9 cellular contexts compared by ENCODE assay signal in genomic region chr7:111029574-111030357, GRCh38.
DNase-seq lines count a peak whose midpoint lies in the region; ATAC-seq and TF ChIP-seq lines count a peak whose summit lies in the region.
"Had no signal": no experiment of that assay in that cellular context is flagged by ENCODE, and none has a peak within 500 bp of the region (broad histone marks: within the 10 kb centered on the region; RNA-seq: fewer than 3 reads in every experiment).

No MANE protein-coding gene starts in this region.

- H3K9me3 Mint-ChIP-seq in MCF 10A (ENCODE audit: unreplicated experiment), result no peaks in the 10 kb centered on the region
- no peaks in the 10 kb centered on the region for H3K9me3 Mint-ChIP-seq in activated CD8-positive, alpha-beta T cell treated with anti-CD3 and anti-CD28 coated beads for 36 hours
- no peaks in the 10 kb centered on the region for H3K9me3 Mint-ChIP-seq in endothelial cell (ENCODE audit: unreplicated experiment)

- POLR2A ChIA-PET in MCF 10A (lab: Yijun Ruan, JAX), result interaction anchor here (0.6 to 1.7 kb wide), 4 partner anchors 12 to 589 kb away, joined by 3 to 7 read pairs (median 4); no protein-coding TSS in a partner anchor
- POLR2A ChIA-PET in activated CD8-positive, alpha-beta T cell treated with anti-CD3 and anti-CD28 coated beads for 36 hours (lab: Charles Lee), result interaction anchor here (0.6 to 3.0 kb wide), 11 partner anchors 9 to 62 kb away, joined by 3 to 24 read pairs (median 6); partner anchors contain the start of gene LRRN3

- TF ChIP-seq RAD21 in liver (IDR thresholded peaks at IDR 0.05), result peak in 1 of 2 donors; percentile 7

- CTCF ChIA-PET in MCF 10A (lab: Yijun Ruan, JAX), result interaction anchor here (1.3 kb wide), 1 partner anchor 80 kb away, joined by 5 read pairs; no protein-coding TSS in a partner anchor
- CTCF ChIA-PET in activated CD8-positive, alpha-beta T cell treated with anti-CD3 and anti-CD28 coated beads for 36 hours (lab: Charles Lee), result interaction anchor here (0.9 to 2.8 kb wide), 10 partner anchors 17 to 69 kb away, joined by 3 to 14 read pairs (median 6); partner anchors contain the start of gene LRRN3

- DNase-seq in MCF 10A (ENCODE audit: unreplicated experiment) (peak; percentile 46), breast epithelium (ENCODE audit: low spot score in 2 of 2) (no peak), NCI-H2196 (lab: John Stamatoyannopoulos, UW; ENCODE audit: unreplicated experiment) (no peak), endothelial cell (ENCODE audit: low spot score) (no peak), NCI-H2081 (lab: John Stamatoyannopoulos, UW) (no peak)
- DNase-seq in activated CD8-positive, alpha-beta T cell treated with anti-CD3 and anti-CD28 coated beads for 36 hours, result peak; percentile 78
- DNase-seq: pancreas had no signal

- WGBS in liver, result 16% methylated on average over 1 of the region's 1 CpG

- H3K36me3 Mint-ChIP-seq in MCF 10A (ENCODE audit: insufficient read depth, unreplicated experiment) (no peaks in the 10 kb centered on the region), endothelial cell (ENCODE audit: low read depth, unreplicated experiment) (no peaks in the 10 kb centered on the region)
- peaks cover 4% of the 10 kb centered on the region for H3K36me3 Mint-ChIP-seq in activated CD8-positive, alpha-beta T cell treated with anti-CD3 and anti-CD28 coated beads for 36 hours (ENCODE audit: low read depth)

- peak; percentile 80 for ATAC-seq in HG03378 (IDR thresholded peaks at IDR 0.05; ENCODE audit: unreplicated experiment)
- ATAC-seq in activated CD8-positive, alpha-beta T cell treated with anti-CD3 and anti-CD28 coated beads for 36 hours, result peak; percentile 59

- no peaks in the 10 kb centered on the region for H3K9me3 ChIP-seq in breast epithelium
- no peaks in the 10 kb centered on the region for H3K9me3 ChIP-seq in liver (ENCODE audit: control insufficient read depth in 4 of 4, low read length in 3 of 4)
- H3K9me3 ChIP-seq: pancreas had no signal

- H3K27me3 Mint-ChIP-seq in MCF 10A (ENCODE audit: insufficient read depth, unreplicated experiment) (no peaks in the 10 kb centered on the region), endothelial cell (ENCODE audit: unreplicated experiment) (peaks cover 3% of the 10 kb centered on the region)
- H3K27me3 Mint-ChIP-seq in activated CD8-positive, alpha-beta T cell treated with anti-CD3 and anti-CD28 coated beads for 36 hours, result no peaks in the 10 kb centered on the region

- H3K9ac ChIP-seq in liver (ENCODE audit: low read depth in 1 of 2, low read length in 2 of 2), result no peak overlapping the region

- no peak overlapping the region for H3K27ac Mint-ChIP-seq in MCF 10A (ENCODE audit: low read depth, unreplicated experiment)
- H3K27ac Mint-ChIP-seq in activated CD8-positive, alpha-beta T cell treated with anti-CD3 and anti-CD28 coated beads for 36 hours, result peak overlapping the region; percentile 95
- no peak overlapping the region for H3K27ac Mint-ChIP-seq in endothelial cell (ENCODE audit: unreplicated experiment)

- peaks cover 8% of the 10 kb centered on the region for H3K4me1 Mint-ChIP-seq in MCF 10A (ENCODE audit: insufficient read depth, unreplicated experiment)
- peaks cover 63% of the 10 kb centered on the region for H3K4me1 Mint-ChIP-seq in activated CD8-positive, alpha-beta T cell treated with anti-CD3 and anti-CD28 coated beads for 36 hours (ENCODE audit: low read depth)
- no peaks in the 10 kb centered on the region for H3K4me1 Mint-ChIP-seq in endothelial cell (ENCODE audit: unreplicated experiment)

- H3K27ac ChIP-seq in breast epithelium (no peak overlapping the region), liver (ENCODE audit: low read depth in 1 of 2, low read length in 2 of 2) (peak overlapping the region; percentile 41 to 55)
- H3K27ac ChIP-seq: pancreas had no signal

- H3K4me3 ChIP-seq in breast epithelium (no peak overlapping the region), liver (ENCODE audit: low read depth in 1 of 3, low read length in 3 of 3) (no peak overlapping the region)
- H3K4me3 ChIP-seq: pancreas had no signal

- no peak for TF ChIP-seq POLR2A in breast epithelium (IDR thresholded peaks at IDR 0.05)

- H3K36me3 ChIP-seq in breast epithelium (no peaks in the 10 kb centered on the region), liver (ENCODE audit: control insufficient read depth in 4 of 4, insufficient read depth in 3 of 4, low read depth in 1 of 4, low read length in 3 of 4) (no peaks in the 10 kb centered on the region)
- H3K36me3 ChIP-seq: pancreas had no signal

- H3K4me3 Mint-ChIP-seq in MCF 10A (ENCODE audit: unreplicated experiment) (no peak overlapping the region), endothelial cell (ENCODE audit: unreplicated experiment) (no peak overlapping the region)
- H3K4me3 Mint-ChIP-seq in activated CD8-positive, alpha-beta T cell treated with anti-CD3 and anti-CD28 coated beads for 36 hours, result peak overlapping the region; percentile 44

- intact Hi-C loops in MCF 10A (cut with micrococcal nuclease), result no loop called here
- intact Hi-C loops in breast epithelium (cut with DNase I; ENCODE audit: low total_unique reads), result no loop called here
- intact Hi-C loops in activated CD8-positive, alpha-beta T cell treated with anti-CD3 and anti-CD28 coated beads for 36 hours (cut with micrococcal nuclease), result loop anchor here (2.0 kb wide), 1 partner anchor 17 kb away; no protein-coding TSS in a partner anchor

- no peaks in the 10 kb centered on the region for H3K4me1 ChIP-seq in breast epithelium
- H3K4me1 ChIP-seq in liver (ENCODE audit: control insufficient read depth in 4 of 4, insufficient read depth in 4 of 4, low read length in 3 of 4), result peaks cover 3 to 16% (median 11%) of the 10 kb centered on the region in 4 donors

- BruUV-seq in MCF 10A (replicated peaks; lab: Mats Ljungman, UMichigan), result no TSS peak

- H3K27me3 ChIP-seq in breast epithelium, result no peaks in the 10 kb centered on the region
- H3K27me3 ChIP-seq in liver (ENCODE audit: control insufficient read depth in 4 of 4, insufficient read depth in 4 of 4, low read length in 3 of 4), result no peaks in the 10 kb centered on the region
- H3K27me3 ChIP-seq: pancreas had no signal

- no peak for TF ChIP-seq CTCF in MCF 10A (IDR thresholded peaks at IDR 0.05; ENCODE audit: unreplicated experiment)
- TF ChIP-seq CTCF in breast epithelium (IDR thresholded peaks at IDR 0.05), result no peak
- TF ChIP-seq CTCF in activated CD8-positive, alpha-beta T cell treated with anti-CD3 and anti-CD28 coated beads for 36 hours (IDR thresholded peaks at IDR 0.05), result no peak
- no peak for TF ChIP-seq CTCF in liver (IDR thresholded peaks at IDR 0.05; ENCODE audit: low read depth, low read length, missing input control)
- TF ChIP-seq CTCF in endothelial cell (IDR thresholded peaks at IDR 0.05; ENCODE audit: unreplicated experiment), result no peak

TF ChIP-seq in liver, 16 proteins besides CTCF, POLR2A, EP300 and RAD21:
- TF ChIP-seq TAF1 (conservative IDR thresholded peaks at IDR 0.05) (peak; percentile 14), FOXA2 (IDR thresholded peaks at IDR 0.05) (no peak)

Comparison
In these comparisons a context has a peak if more than half of its experiments do, and no peak if none do; other contexts are left out.
1. DNase-seq: peak in MCF 10A (single experiment) and activated CD8-positive, alpha-beta T cell treated with anti-CD3 and anti-CD28 coated beads for 36 hours (single experiment); none in breast epithelium (0 of 2), NCI-H2196 (single experiment), endothelial cell (single experiment) and NCI-H2081 (0 of 2).
2. H3K27ac ChIP-seq: peak in liver (2 of 2); none in breast epithelium (0 of 2).